In genomic region chr7:151745090-151745638, GRCh38 we compare ENCODE assay signal across 1 cellular context.
TF ChIP-seq lines count a peak whose summit lies in the region.

No MANE protein-coding gene starts in this region.

TF ChIP-seq in HCT116, 20 proteins besides CTCF, POLR2A, EP300 and RAD21 (continued from another document):
- no peak for TF ChIP-seq EZH2phosphoT487 (IDR thresholded peaks at IDR 0.05; ENCODE audit: borderline replicate concordance)
- TF ChIP-seq EGR1 (IDR thresholded peaks at IDR 0.05; ENCODE audit: low read depth): no peak
- no peak for TF ChIP-seq TCF7L2 (IDR thresholded peaks at IDR 0.05; ENCODE audit: borderline replicate concordance, extremely low read depth, insufficient read depth, insufficient read length)
- peak; percentile 16 for TF ChIP-seq ZBTB33 (IDR thresholded peaks at IDR 0.05; ENCODE audit: extremely low read depth, insufficient replicate concordance, low read length)
TF ChIP-seq in HCT116: peak in this region for 8.
